ENCODE assay signal across 14 cellular contexts in the genomic region with DNA sequence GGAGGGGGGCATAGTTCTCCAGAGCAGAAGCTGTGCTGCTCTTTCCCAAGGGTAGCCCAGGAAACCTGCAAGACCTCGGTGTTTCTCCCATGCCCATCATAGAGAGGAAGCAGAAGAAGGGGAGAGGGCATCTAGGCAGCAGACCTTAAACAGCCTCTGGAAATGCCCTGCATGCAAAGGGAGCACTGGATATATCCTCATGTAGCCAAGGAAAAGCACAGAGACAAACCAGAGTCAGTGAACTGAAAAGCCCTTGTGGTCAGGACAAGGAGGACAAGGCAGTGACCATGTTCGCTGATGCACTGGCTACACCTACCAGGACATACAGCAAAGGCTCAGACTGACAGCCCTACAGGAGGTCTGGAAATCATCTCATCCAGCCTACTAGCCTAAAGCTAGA. TPM values are rescaled to one million over a fixed set of nuclear protein-coding genes. Genes with fewer than 3 reads are reported as not detected.
DNase-seq lines count a peak whose midpoint lies in the region; ATAC-seq and TF ChIP-seq lines count a peak whose summit lies in the region.
"Had no signal": no experiment of that assay in that cellular context is flagged by ENCODE, and none has a peak within 500 bp of the region (broad histone marks: within the 10 kb centered on the region; RNA-seq: fewer than 3 reads in every experiment).

No MANE protein-coding gene starts in this region.

- H3F3A ChIP-seq in smooth muscle cell (ENCODE audit: low read depth), result peaks cover 10% of the 10 kb centered on the region

- POLR2A ChIA-PET in naive thymus-derived CD8-positive, alpha-beta T cell (lab: Charles Lee), result no interaction called here

- H3K27me3 Mint-ChIP-seq in endodermal cell (ENCODE audit: insufficient read depth) (peaks cover 18% of the 10 kb centered on the region), T-helper 17 cell (peaks cover 68% of the 10 kb centered on the region)
- peaks cover 25 to 64% (median 51%) of the 10 kb centered on the region in 5 donors for H3K27me3 Mint-ChIP-seq in naive thymus-derived CD8-positive, alpha-beta T cell

- H3K36me3 Mint-ChIP-seq in endodermal cell (ENCODE audit: low read depth) (no peaks in the 10 kb centered on the region), T-helper 17 cell (ENCODE audit: low read depth) (peaks cover 7% of the 10 kb centered on the region)
- H3K36me3 Mint-ChIP-seq in naive thymus-derived CD8-positive, alpha-beta T cell, result peaks cover 0 to 5% (median 2%) of the 10 kb centered on the region in 3 donors

- no peak overlapping the region for H2AFZ ChIP-seq in smooth muscle cell (ENCODE audit: low read depth)

- WGBS in endodermal cell (ENCODE audit: insufficient coverage in 1 of 2, insufficient read length in 1 of 2), 2 experiments, result 33 to 43% methylated on average over 2 of the region's 2 CpGs
- WGBS in smooth muscle cell (ENCODE audit: low lambda C conversion rate), result 35% methylated on average over 2 of the region's 2 CpGs

- DNase-seq in DMS53 (lab: John Stamatoyannopoulos, UW), result peak; percentile 8
- DNase-seq in DMS53 treated with DMSO at 0.1 percent for 48 hours (lab: John Stamatoyannopoulos, UW; ENCODE audit: unreplicated experiment), result no peak
- DNase-seq in M059J (ENCODE audit: low read depth), result peak; percentile 55
- DNase-seq in endodermal cell, result peak; percentile 59
- no peak for DNase-seq in smooth muscle cell (lab: John Stamatoyannopoulos, UW; ENCODE audit: unreplicated experiment)
- DNase-seq in naive thymus-derived CD8-positive, alpha-beta T cell, result no peak
- no peak for DNase-seq in T-helper 17 cell
- no peak for DNase-seq in HPDE6-E6E7 (ENCODE audit: extremely low spot score)
- DNase-seq: activated CD4-positive, alpha-beta T cell treated with anti-CD3 and anti-CD28 coated beads, Interleukin-2, amount 50 U/mL, for 1 hour; amygdala; CD4-positive, alpha-beta memory T cell; NCI-H1930 had no signal

- H3K4me3 ChIP-seq in endodermal cell (ENCODE audit: low read length) (no peak overlapping the region), smooth muscle cell (no peak overlapping the region)

- H3K9ac ChIP-seq in endodermal cell (ENCODE audit: extremely low read depth, low read length, poor library complexity, severe bottlenecking), result no peak overlapping the region
- H3K9ac ChIP-seq in smooth muscle cell (ENCODE audit: low read depth), result peak overlapping the region; percentile 35

- no peaks in the 10 kb centered on the region for H3K9me3 Mint-ChIP-seq in endodermal cell
- H3K9me3 Mint-ChIP-seq in naive thymus-derived CD8-positive, alpha-beta T cell, result no peaks in the 10 kb centered on the region
- H3K9me3 Mint-ChIP-seq: CD4-positive, alpha-beta memory T cell; T-helper 2 cell treated with Interferon-gamma antibody and Interleukin-4, amounts not matched to agents 5 μg/mL and 100 μg/mL, for 36 hours had no signal

- H3K27ac ChIP-seq in endodermal cell (ENCODE audit: low read depth, low read length) (no peak overlapping the region), smooth muscle cell (ENCODE audit: low read depth) (peak overlapping the region; percentile 82)
- H3K27ac ChIP-seq: 22Rv1 had no signal

- H3K27ac Mint-ChIP-seq in endodermal cell (peak overlapping the region; percentile 50), T-helper 17 cell (no peak overlapping the region)
- H3K27ac Mint-ChIP-seq in naive thymus-derived CD8-positive, alpha-beta T cell, result no peak overlapping the region
- H3K27ac Mint-ChIP-seq: CD4-positive, alpha-beta memory T cell; T-helper 2 cell treated with Interferon-gamma antibody and Interleukin-4, amounts not matched to agents 5 μg/mL and 100 μg/mL, for 36 hours had no signal

- peak; percentile 37 for TF ChIP-seq CTCF in endodermal cell (conservative IDR thresholded peaks at IDR 0.05)
- no peak for TF ChIP-seq CTCF in smooth muscle cell (IDR thresholded peaks at IDR 0.05; ENCODE audit: borderline replicate concordance, insufficient read depth, poor library complexity, severe bottlenecking)

- H3K27me3 ChIP-seq in endodermal cell (ENCODE audit: control insufficient read depth, insufficient read depth, low read length, poor library complexity, severe bottlenecking) (peaks cover 13% of the 10 kb centered on the region), smooth muscle cell (ENCODE audit: low read depth) (no peaks in the 10 kb centered on the region)

- H3K9me3 ChIP-seq in endodermal cell (ENCODE audit: control insufficient read depth, low read length) (no peaks in the 10 kb centered on the region), smooth muscle cell (replicated peaks; ENCODE audit: low read depth) (no peaks in the 10 kb centered on the region), T-helper 17 cell (ENCODE audit: control insufficient read depth, low read length, poor library complexity, severe bottlenecking) (no peaks in the 10 kb centered on the region)

- no peaks in the 10 kb centered on the region for H3K36me3 ChIP-seq in endodermal cell (ENCODE audit: control insufficient read depth, insufficient read depth, low read length)
- no peaks in the 10 kb centered on the region for H3K36me3 ChIP-seq in smooth muscle cell (ENCODE audit: low read depth)

- H3K4me2 ChIP-seq in smooth muscle cell, result peak overlapping the region; percentile 45

- no peak overlapping the region for H3K4me3 Mint-ChIP-seq in endodermal cell
- no peak overlapping the region for H3K4me3 Mint-ChIP-seq in naive thymus-derived CD8-positive, alpha-beta T cell
- H3K4me3 Mint-ChIP-seq in T-helper 17 cell, result no peak overlapping the region
- H3K4me3 Mint-ChIP-seq: CD4-positive, alpha-beta memory T cell; T-helper 2 cell treated with Interferon-gamma antibody and Interleukin-4, amounts not matched to agents 5 μg/mL and 100 μg/mL, for 36 hours had no signal

- no peaks in the 10 kb centered on the region for H4K20me1 ChIP-seq in smooth muscle cell (ENCODE audit: low read depth)

- H3K4me1 Mint-ChIP-seq in endodermal cell (peaks cover 6% of the 10 kb centered on the region), T-helper 17 cell (peaks cover 9% of the 10 kb centered on the region)
- peaks cover 4 to 17% (median 8%) of the 10 kb centered on the region in 4 donors for H3K4me1 Mint-ChIP-seq in naive thymus-derived CD8-positive, alpha-beta T cell

- no peak for ATAC-seq in naive thymus-derived CD8-positive, alpha-beta T cell
- no peak for ATAC-seq in T-helper 17 cell

- no peaks in the 10 kb centered on the region for H3K79me2 ChIP-seq in smooth muscle cell (ENCODE audit: low read depth)

- no peaks in the 10 kb centered on the region for H3K4me1 ChIP-seq in endodermal cell (ENCODE audit: control insufficient read depth, insufficient read depth, low read length)
- H3K4me1 ChIP-seq in smooth muscle cell (ENCODE audit: low read depth), result peaks cover 14% of the 10 kb centered on the region

RNA-seq across cellular contexts. Expression of gene TBC1D4, which starts 4.2 kb away (rescaled TPM):
- 6.6 and 9.9 TPM in 2 replicates for total RNA-seq in M059J (2014; rRNA removed; shearing (Covaris generic))
- total RNA-seq in endodermal cell (1 to 10 TPM; 3.2 to 4.7 TPM), smooth muscle cell (21.9 and 22.4 TPM in 2 replicates), T-helper 17 cell (10 to 100 TPM; 64.9 to 67.1 TPM)
- polyA plus RNA-seq in endodermal cell (2013, experiment 1 of 2), result 11.9 TPM
- 11.1 TPM for polyA plus RNA-seq in endodermal cell (2013, experiment 2 of 2)
- polyA plus RNA-seq in smooth muscle cell, result 6.4 and 7.7 TPM in 2 replicates
- total RNA-seq in naive thymus-derived CD8-positive, alpha-beta T cell, result 10 to 100 TPM; 57.5 to 58.1 TPM
- 10 to 100 TPM; 11.8 to 19.3 (median 14.2) TPM for polyA plus RNA-seq in naive thymus-derived CD8-positive, alpha-beta T cell

RNA-seq across cellular contexts. Expression of gene COMMD6, which starts 51.5 kb away (rescaled TPM):
- 87.4 and 100 TPM in 2 replicates for total RNA-seq in M059J (2014; rRNA removed; shearing (Covaris generic))
- total RNA-seq in endodermal cell, result 100 to 1,000 TPM; 119 to 128 TPM
- polyA plus RNA-seq in endodermal cell (2013, experiment 1 of 2), result 233 TPM
- 219 TPM for polyA plus RNA-seq in endodermal cell (2013, experiment 2 of 2)
- total RNA-seq in smooth muscle cell, result 181 and 291 TPM in 2 replicates
- 270 and 284 TPM in 2 replicates for polyA plus RNA-seq in smooth muscle cell
- total RNA-seq in naive thymus-derived CD8-positive, alpha-beta T cell, result 100 to 1,000 TPM; 231 to 232 TPM
- polyA plus RNA-seq in naive thymus-derived CD8-positive, alpha-beta T cell, result 100 to 1,000 TPM; 627 to 838 (median 724) TPM
- 100 to 1,000 TPM; 192 to 215 TPM for total RNA-seq in T-helper 17 cell

Comparison
In these comparisons a context has a peak if more than half of its experiments do, and no peak if none do; other contexts are left out.
1. DNase-seq: peak in DMS53 (single experiment), M059J (single experiment) and endodermal cell (single experiment); none in DMS53 treated with DMSO at 0.1 percent for 48 hours (single experiment), smooth muscle cell (single experiment), naive thymus-derived CD8-positive, alpha-beta T cell (0 of 10), T-helper 17 cell (0 of 3) and HPDE6-E6E7 (single experiment).